8 cellular contexts compared by ENCODE assay signal in the genomic region with DNA sequence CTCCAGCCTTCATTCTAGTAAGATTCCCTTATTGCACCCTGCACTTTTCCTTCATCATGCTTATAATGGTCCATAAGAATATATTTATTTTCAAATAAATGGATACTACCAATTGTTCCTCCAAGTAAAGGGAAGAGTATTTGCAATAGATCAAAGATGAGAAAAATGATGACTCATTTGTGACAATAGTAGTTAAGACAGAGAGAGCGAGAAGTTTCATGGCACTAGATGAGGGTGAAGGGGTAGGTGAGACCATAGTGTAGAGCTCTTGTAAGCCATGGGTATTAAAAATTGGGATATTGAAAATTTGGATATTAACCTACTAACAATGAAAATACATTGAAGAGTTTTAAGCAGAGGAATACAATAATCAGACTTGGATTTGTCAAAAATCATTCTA.
"Had no signal": no experiment of that assay in that cellular context is flagged by ENCODE, and none has a peak within 500 bp of the region (broad histone marks: within the 10 kb centered on the region; RNA-seq: fewer than 3 reads in every experiment).

No MANE protein-coding gene starts in this region.

- ATAC-seq: HepG2 had no signal

- H2AFZ ChIP-seq: GM23248 had no signal

- H3K9ac ChIP-seq: GM23248, KMS-11 had no signal

- H3K9me3 ChIP-seq: HAP-1 had no signal

- H3K4me3 Mint-ChIP-seq: IgD-negative memory B cell had no signal

- H3K27ac Mint-ChIP-seq: IgD-negative memory B cell had no signal

- H3K36me3 Mint-ChIP-seq: IgD-negative memory B cell had no signal

- H3K36me3 ChIP-seq: HAP-1 had no signal

- H3K4me2 ChIP-seq: KMS-11 had no signal

- DNase-seq: GM23248, GOT3, H7, KBM-7 had no signal

- H3K27ac ChIP-seq: GM23248, KMS-11 had no signal

- H3K4me3 ChIP-seq: GM23248, HAP-1 had no signal
